Comparison of ENCODE assay signal across 8 cellular contexts in genomic region chr2:62570861-62571698, GRCh38.
A peak's percentile ranks its signal among the peaks of the same experiment; 100 is the strongest.
DNase-seq lines count a peak whose midpoint lies in the region; ATAC-seq, FAIRE-seq and TF ChIP-seq lines count a peak whose summit lies in the region.

No MANE protein-coding gene starts in this region.

- WGBS in body of pancreas, 2 donors, result 3 to 7% methylated on average over 24 to 35 of the region's 35 CpGs

- H3K27me3 ChIP-seq in body of pancreas (no peaks in the 10 kb centered on the region), iPS-20b (ENCODE audit: insufficient read depth, low read length) (peaks cover 25% of the 10 kb centered on the region)

- H3K9ac ChIP-seq in iPS-20b (ENCODE audit: low read depth, low read length), result no peak overlapping the region

- TF ChIP-seq CTCF in GM13976 (IDR thresholded peaks at IDR 0.05; ENCODE audit: borderline replicate concordance, control extremely low read depth, extremely low read depth, insufficient read depth, missing control alignments) (no peak), body of pancreas (IDR thresholded peaks at IDR 0.05) (no peak), D721Med (IDR thresholded peaks at IDR 0.05; ENCODE audit: insufficient read depth, missing control alignments) (no peak)

- in situ Hi-C loops in GM13976 (cut with MboI; ENCODE audit: low sequenced_read_pairs, unreplicated experiment), result no loop called here

- DNase-seq in GM13976 (ENCODE audit: low spot score) (peak; percentile 42), body of pancreas (peak; percentile 58 to 71 (median 64)), skeletal muscle cell (ENCODE audit: low read depth) (no peak), superior temporal gyrus (ENCODE audit: extremely low spot score) (no peak), D721Med (ENCODE audit: insufficient read length, low spot score) (no peak)
- DNase-seq in stimulated activated naive CD4-positive, alpha-beta T cell treated with Interleukin-2 at 50 U/mL for 16 hours (lab: John Stamatoyannopoulos, UW), result no peak

- H3K36me3 ChIP-seq in body of pancreas (replicated peaks in 1 of 2; ENCODE audit: insufficient read depth in 1 of 2, low read depth in 2 of 2), result no peaks in the 10 kb centered on the region
- no peaks in the 10 kb centered on the region for H3K36me3 ChIP-seq in iPS-20b (ENCODE audit: insufficient read depth, low read depth, low read length)

- H3K27ac ChIP-seq in body of pancreas (peak overlapping the region; percentile 86 to 89 (median 88)), iPS-20b (ENCODE audit: low read length) (no peak overlapping the region)

- TF ChIP-seq POLR2A in body of pancreas (IDR thresholded peaks at IDR 0.05), result peak in 2 of 3 donors; percentile 53 to 61

- ATAC-seq in body of pancreas (peak; percentile 51), SK-N-SH treated with all-trans-retinoic acid at 6 μM for 48 hours (no peak)

- H3K4me3 ChIP-seq in body of pancreas (no peak overlapping the region), iPS-20b (ENCODE audit: low read length) (peak overlapping the region; percentile 69), skeletal muscle cell (ENCODE audit: low read depth, low read length) (peak overlapping the region; percentile 33)

- H3K9me3 ChIP-seq in body of pancreas (no peaks in the 10 kb centered on the region), iPS-20b (ENCODE audit: insufficient read depth, low read depth, low read length) (no peaks in the 10 kb centered on the region)

- intact Hi-C loops in body of pancreas (cut with DNase I), result no loop called here

- H3K4me1 ChIP-seq in body of pancreas, result peaks cover 64% of the 10 kb centered on the region
- H3K4me1 ChIP-seq in iPS-20b (ENCODE audit: insufficient read depth, low read length), result peaks cover 4% of the 10 kb centered on the region; the same call in 1 of the 2 replicates

- no peak for FAIRE-seq in D721Med (lab: Jason Lieb, UNC)

TF ChIP-seq in SK-N-SH treated with all-trans-retinoic acid at 6 μM for 48 hours, 23 proteins besides CTCF, POLR2A, EP300 and RAD21:
- TF ChIP-seq GLIS3 (CRISPR knock-in tag; IDR thresholded peaks at IDR 0.05) (no peak), ZNF70 (CRISPR knock-in tag; IDR thresholded peaks at IDR 0.05) (no peak), ZC3H10 (CRISPR knock-in tag; IDR thresholded peaks at IDR 0.05) (no peak), BACH2 (CRISPR knock-in tag; IDR thresholded peaks at IDR 0.05; ENCODE audit: borderline replicate concordance) (no peak), PATZ1 (CRISPR knock-in tag; IDR thresholded peaks at IDR 0.05; ENCODE audit: borderline replicate concordance) (no peak), CREB5 (CRISPR knock-in tag; IDR thresholded peaks at IDR 0.05; ENCODE audit: low read depth) (no peak), RARB (CRISPR knock-in tag; IDR thresholded peaks at IDR 0.05) (no peak), CSDC2 (CRISPR knock-in tag; IDR thresholded peaks at IDR 0.05) (no peak), ARNTL (CRISPR knock-in tag; IDR thresholded peaks at IDR 0.05; ENCODE audit: borderline replicate concordance, low read depth) (no peak), SNAI2 (CRISPR knock-in tag; IDR thresholded peaks at IDR 0.05) (no peak), ZNF565 (CRISPR knock-in tag; conservative IDR thresholded peaks at IDR 0.05; ENCODE audit: low read depth) (no peak), ESRRG (CRISPR knock-in tag; IDR thresholded peaks at IDR 0.05) (no peak), CSRNP3 (CRISPR knock-in tag; IDR thresholded peaks at IDR 0.05) (no peak)
TF ChIP-seq in SK-N-SH treated with all-trans-retinoic acid at 6 μM for 48 hours: peak in this region for 0.

Comparison
In these comparisons a context has a peak if more than half of its experiments do, and no peak if none do; other contexts are left out.
1. DNase-seq: peak in GM13976 (single experiment) and body of pancreas (4 of 4); none in skeletal muscle cell (single experiment), superior temporal gyrus (single experiment), D721Med (single experiment) and stimulated activated naive CD4-positive, alpha-beta T cell treated with Interleukin-2 at 50 U/mL for 16 hours (single experiment).
2. H3K4me3 ChIP-seq: peak in iPS-20b (single experiment) and skeletal muscle cell (single experiment); none in body of pancreas (0 of 2).